Comparison of ENCODE assay signal across 8 cellular contexts in genomic region chr20:60206259-60206658, GRCh38.
DNase-seq lines count a peak whose midpoint lies in the region; ATAC-seq and TF ChIP-seq lines count a peak whose summit lies in the region.

No MANE protein-coding gene starts in this region.

- peak; percentile 61 for ATAC-seq in left lung

- H3K4me1 ChIP-seq in left lung, result no peaks in the 10 kb centered on the region

- no peaks in the 10 kb centered on the region for H3K36me3 ChIP-seq in left lung

- peak; percentile 84 for TF ChIP-seq CTCF in VCaP (conservative IDR thresholded peaks at IDR 0.05)
- TF ChIP-seq CTCF in left lung (IDR thresholded peaks at IDR 0.05), result no peak
- TF ChIP-seq CTCF in GM10266 (IDR thresholded peaks at IDR 0.05; ENCODE audit: control insufficient read depth, insufficient read depth, low read depth, missing control alignments), result no peak

- H3K27me3 ChIP-seq in left lung, result peaks cover 0 to 4% of the 10 kb centered on the region in 2 donors

- no peak overlapping the region for H3K4me3 ChIP-seq in left lung

- intact Hi-C loops in left lung (cut with DNase I), result no loop called here

- no peak overlapping the region for H3K27ac ChIP-seq in VCaP
- no peak overlapping the region for H3K27ac ChIP-seq in left lung

- DNase-seq in GDM1 (lab: John Stamatoyannopoulos, UW), result peak; percentile 52
- DNase-seq in Kasumi-1 (lab: John Stamatoyannopoulos, UW), result peak; percentile 83 to 84
- no peak for DNase-seq in left lung
- no peak for DNase-seq in germinal center (ENCODE audit: low spot score)
- no peak for DNase-seq in cerebellar nuclear complex (lab: John Stamatoyannopoulos, UW)
- DNase-seq in stimulated activated CD4-positive, alpha-beta T cell treated with anti-CD3 and anti-CD28 coated beads, Interleukin-1b, Interleukin-23, amount 100 ng/mL, for 48 hours, result no peak
- DNase-seq in GM10266 (ENCODE audit: extremely low spot score), result no peak

- no peaks in the 10 kb centered on the region for H3K9me3 ChIP-seq in left lung

Comparison
In these comparisons a context has a peak if more than half of its experiments do, and no peak if none do; other contexts are left out.
1. DNase-seq: peak in GDM1 (single experiment) and Kasumi-1 (2 of 2); none in left lung (0 of 2), germinal center (single experiment), cerebellar nuclear complex (0 of 2), stimulated activated CD4-positive, alpha-beta T cell treated with anti-CD3 and anti-CD28 coated beads, Interleukin-1b, Interleukin-23, amount 100 ng/mL, for 48 hours (single experiment) and GM10266 (single experiment).